23 cellular contexts compared by ENCODE assay signal in the genomic region with DNA sequence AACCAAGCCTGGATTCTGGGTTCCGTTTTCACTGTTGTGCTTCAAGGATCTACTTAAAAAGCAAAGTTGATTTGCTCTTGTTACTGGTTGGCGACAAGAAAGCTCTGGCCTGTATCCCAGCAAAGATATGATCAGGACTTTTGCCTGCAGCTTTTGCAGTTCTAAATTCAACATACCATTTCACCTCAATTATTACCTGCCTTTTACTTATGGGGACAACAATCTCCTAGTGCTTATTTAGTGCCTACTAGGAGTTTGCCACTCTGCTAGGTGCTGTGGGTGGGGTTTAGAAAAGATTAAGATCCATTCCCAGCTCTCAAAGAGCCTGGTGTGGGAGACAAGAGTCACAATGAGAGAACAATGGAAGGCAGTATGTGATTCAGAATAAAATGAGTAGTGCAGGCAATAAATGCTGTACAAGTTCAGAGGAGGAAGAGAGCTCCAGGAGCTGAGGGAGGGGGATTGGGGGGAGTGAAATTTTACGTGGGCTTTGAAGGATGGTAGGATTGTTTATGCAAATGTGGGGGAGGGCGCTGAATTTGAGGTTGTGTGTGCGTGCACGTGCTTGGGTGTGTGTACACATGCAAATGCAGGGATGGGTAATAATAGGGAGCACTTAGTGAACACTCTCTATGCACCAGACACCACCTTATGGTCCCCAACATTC. TPM values are rescaled to one million over a fixed set of nuclear protein-coding genes. Genes with fewer than 3 reads are reported as not detected.
DNase-seq lines count a peak whose midpoint lies in the region; ATAC-seq and TF ChIP-seq lines count a peak whose summit lies in the region.
"Had no signal": no experiment of that assay in that cellular context is flagged by ENCODE, and none has a peak within 500 bp of the region (broad histone marks: within the 10 kb centered on the region; RNA-seq: fewer than 3 reads in every experiment).

No MANE protein-coding gene starts in this region.

- H3K36me3 ChIP-seq in HAP-1 (replicated peaks) (no peaks in the 10 kb centered on the region), upper lobe of left lung (no peaks in the 10 kb centered on the region)
- H3K36me3 ChIP-seq: BE2C had no signal

- H3K4me3 ChIP-seq in HAP-1 (no peak overlapping the region), upper lobe of left lung (no peak overlapping the region)
- H3K4me3 ChIP-seq: coronary artery had no signal

- no peaks in the 10 kb centered on the region for H3K9me3 Mint-ChIP-seq in nephron
- no peaks in the 10 kb centered on the region for H3K9me3 Mint-ChIP-seq in WTC11
- H3K9me3 Mint-ChIP-seq: activated naive CD4-positive, alpha-beta T cell treated with anti-CD3 and anti-CD28 coated beads, Interleukin-2, amount 50 U/mL, for 72 hours; stimulated activated naive CD8-positive, alpha-beta T cell treated with anti-CD3 and anti-CD28 coated beads, Interleukin-15, Interleukin-2, amounts not matched to agents 100 ng/mL and 50 ng/mL, for 24 hours had no signal

- H3K27ac Mint-ChIP-seq in nephron (peak overlapping the region; percentile 3 to 65 (median 50)), WTC11 (no peak overlapping the region)
- H3K27ac Mint-ChIP-seq: activated naive CD4-positive, alpha-beta T cell treated with anti-CD3 and anti-CD28 coated beads, Interleukin-2, amount 50 U/mL, for 72 hours; stimulated activated naive CD8-positive, alpha-beta T cell treated with anti-CD3 and anti-CD28 coated beads, Interleukin-15, Interleukin-2, amounts not matched to agents 100 ng/mL and 50 ng/mL, for 24 hours had no signal

- no peak for TF ChIP-seq POLR2A in upper lobe of left lung (IDR thresholded peaks at IDR 0.05)

- no peaks in the 10 kb centered on the region for H3K9me3 ChIP-seq in HAP-1
- H3K9me3 ChIP-seq in upper lobe of left lung: peaks cover 0 to 5% (median 0%) of the 10 kb centered on the region in 4 donors
- H3K9me3 ChIP-seq: BE2C had no signal

- H3K36me3 Mint-ChIP-seq in nephron (ENCODE audit: low read depth) (no peaks in the 10 kb centered on the region), WTC11 (no peaks in the 10 kb centered on the region)
- H3K36me3 Mint-ChIP-seq: activated naive CD4-positive, alpha-beta T cell treated with anti-CD3 and anti-CD28 coated beads, Interleukin-2, amount 50 U/mL, for 72 hours had no signal

- H3K27me3 ChIP-seq in HAP-1 (ENCODE audit: low read depth) (no peaks in the 10 kb centered on the region), upper lobe of left lung (peaks cover 0 to 5% (median 0%) of the 10 kb centered on the region in 4 donors)
- H3K27me3 ChIP-seq: BE2C had no signal

- in situ Hi-C loops in HAP-1 (cut with MboI; ENCODE audit: low sequenced_read_pairs): no loop called here

- no peak for TF ChIP-seq CTCF in 22Rv1 (IDR thresholded peaks at IDR 0.05)
- no peak for TF ChIP-seq CTCF in nephron (IDR thresholded peaks at IDR 0.05; ENCODE audit: unreplicated experiment in 3 of 3)
- TF ChIP-seq CTCF in WTC11 (IDR thresholded peaks at IDR 0.05): no peak
- no peak for TF ChIP-seq CTCF in upper lobe of left lung (IDR thresholded peaks at IDR 0.05)

- H3K27me3 Mint-ChIP-seq in nephron (ENCODE audit: low read depth) (peaks cover 5% of the 10 kb centered on the region), WTC11 (ENCODE audit: low read depth) (peaks cover 3% of the 10 kb centered on the region; the same call in 1 of the 2 replicates)
- H3K27me3 Mint-ChIP-seq: stimulated activated naive CD8-positive, alpha-beta T cell treated with anti-CD3 and anti-CD28 coated beads, Interleukin-15, Interleukin-2, amounts not matched to agents 100 ng/mL and 50 ng/mL, for 24 hours had no signal

- DNase-seq in HAP-1 (ENCODE audit: low spot score in 2 of 2): peak; percentile 74 to 90
- peak; percentile 79 for DNase-seq in NCI-H526 treated with DMSO at 0.1 percent for 48 hours (lab: John Stamatoyannopoulos, UW)
- DNase-seq in stimulated activated CD4-positive, alpha-beta T cell treated with anti-CD3 and anti-CD28 coated beads, Interleukin-4, amount 100 ng/mL, for 24 hours: no peak
- DNase-seq in WTC11 (ENCODE audit: low spot score): no peak
- no peak for DNase-seq in glomerular visceral epithelial cell (ENCODE audit: extremely low spot score)
- no peak for DNase-seq in upper lobe of left lung
- DNase-seq: activated CD4-positive, alpha-beta T cell treated with anti-CD3 and anti-CD28 coated beads for 4 hours; activated T-cell treated with anti-CD3 and anti-CD28 coated beads for 4 hours; BE2C; DMS53; effector memory CD4-positive, alpha-beta T cell; erythroblast; GDM1; HCEC 1CT; mesenchymal stem cell; NCI-H2171 treated with DMSO at 0.1 percent for 48 hours; NCI-H524 treated with DMSO at 0.1 percent for 48 hours; T-helper 2 cell had no signal

- H3K4me3 Mint-ChIP-seq in nephron (peak overlapping the region in 1 of 3 experiments; percentile 9), WTC11 (no peak overlapping the region)
- H3K4me3 Mint-ChIP-seq: stimulated activated naive CD8-positive, alpha-beta T cell treated with anti-CD3 and anti-CD28 coated beads, Interleukin-15, Interleukin-2, amounts not matched to agents 100 ng/mL and 50 ng/mL, for 24 hours had no signal

- H3K27ac ChIP-seq in 22Rv1 (peak overlapping the region; percentile 53), upper lobe of left lung (no peak overlapping the region)
- H3K27ac ChIP-seq: coronary artery had no signal

- 48 to 62% methylated on average over 6 of the region's 6 CpGs for WGBS in upper lobe of left lung, 2 donors

- TF ChIP-seq EP300 in upper lobe of left lung (IDR thresholded peaks at IDR 0.05): no peak

- CTCF ChIA-PET in WTC11 (lab: Charles Lee): interaction anchor here (0.5 kb wide), 1 partner anchor 421 kb away, joined by 3 read pairs; no protein-coding TSS in a partner anchor

- H3K4me1 ChIP-seq in HAP-1: peaks cover 15% of the 10 kb centered on the region
- H3K4me1 ChIP-seq in upper lobe of left lung: peaks cover 0 to 8% (median 4%) of the 10 kb centered on the region in 4 donors
- H3K4me1 ChIP-seq: BE2C had no signal

- peaks cover 21% of the 10 kb centered on the region for H3K4me1 Mint-ChIP-seq in nephron
- peaks cover 10% of the 10 kb centered on the region for H3K4me1 Mint-ChIP-seq in WTC11

- POLR2A ChIA-PET in WTC11 (lab: Charles Lee): no interaction called here

- ATAC-seq in WTC11 (no peak), upper lobe of left lung (ENCODE audit: low FRiP score in 2 of 2) (no peak)
- ATAC-seq: activated naive CD4-positive, alpha-beta T cell treated with anti-CD3 and anti-CD28 coated beads, Interleukin-2, amount 50 U/mL, for 72 hours had no signal

TF ChIP-seq in WTC11, 78 proteins besides CTCF, POLR2A, EP300 and RAD21:
- TF ChIP-seq ZNF423 (CRISPR knock-in tag; IDR thresholded peaks at IDR 0.05): no peak

RNA-seq across cellular contexts. Expression of a gene that starts 5.0 kb away (rescaled TPM):
- total RNA-seq in WTC11 (2021): 16.0 to 22.3 TPM (median 19.2 TPM) in 3 replicates
- 100 to 1,000 TPM in 1 of 6 donors, 10 to 100 TPM in 5; 41.8 to 115 (median 61.8) TPM for total RNA-seq in upper lobe of left lung

Comparison
In these comparisons a context has a peak if more than half of its experiments do, and no peak if none do; other contexts are left out.
1. DNase-seq: peak in HAP-1 (2 of 2) and NCI-H526 treated with DMSO at 0.1 percent for 48 hours (single experiment); none in stimulated activated CD4-positive, alpha-beta T cell treated with anti-CD3 and anti-CD28 coated beads, Interleukin-4, amount 100 ng/mL, for 24 hours (single experiment), WTC11 (single experiment), glomerular visceral epithelial cell (single experiment) and upper lobe of left lung (0 of 2).